ENCODE assay signal across 7 cellular contexts in genomic region chr18:21741511-21742322, GRCh38. TPM values are rescaled to one million over a fixed set of nuclear protein-coding genes. Genes with fewer than 3 reads are reported as not detected.
DNase-seq lines count a peak whose midpoint lies in the region; ATAC-seq, FAIRE-seq and TF ChIP-seq lines count a peak whose summit lies in the region.

No MANE protein-coding gene starts in this region.

- H3K9ac ChIP-seq in HCT116 (ENCODE audit: low read length): peak overlapping the region; percentile 90

- CTCF ChIA-PET in HCT116 (lab: Charles Lee): interaction anchor here (1.5 to 1.7 kb wide), 2 partner anchors 141 kb away, joined by 5 to 7 read pairs; partner anchors contain the start of gene ESCO1

- TF ChIP-seq POLR2A in GM12891 (IDR thresholded peaks at IDR 0.05; ENCODE audit: low read depth, low read length): no peak
- TF ChIP-seq POLR2A in HCT116 (IDR thresholded peaks at IDR 0.05; ENCODE audit: borderline replicate concordance, extremely low read depth, insufficient read depth, insufficient read length): no peak

- intact Hi-C loops in HCT116 (cut with micrococcal nuclease): loop anchor here (5.0 kb wide), 2 partner anchors 39 to 129 kb away; partner anchors contain the start of genes ABHD3 and SNRPD1

- H3K4me3 ChIP-seq in HCT116 (replicated peaks in 1 of 2; ENCODE audit: low read depth in 1 of 2, low read length in 2 of 2) (peak overlapping the region; percentile 77 to 80), fibroblast of the aortic adventitia (ENCODE audit: low read depth, low read length) (peak overlapping the region; percentile 91), neutrophil (ENCODE audit: low read depth in 1 of 2, low read length in 1 of 2) (peak overlapping the region; percentile 97)

- H2AFZ ChIP-seq in HCT116 (ENCODE audit: low read depth, low read length, poor library complexity, severe bottlenecking): no peak overlapping the region

- peak overlapping the region; percentile 90 for H3K4me2 ChIP-seq in HCT116 (ENCODE audit: low read length)

- peak; percentile 2; the same call in 1 of the 2 replicates for ATAC-seq in HCT116

- peaks cover 11 to 21% of the 10 kb centered on the region in 2 experiments for H3K4me1 ChIP-seq in HCT116 (ENCODE audit: control insufficient read depth in 1 of 2, insufficient read depth in 2 of 2, low read length in 2 of 2)
- H3K4me1 ChIP-seq in neutrophil (ENCODE audit: control insufficient read depth in 1 of 2, insufficient read depth in 1 of 2, low read depth in 1 of 2, low read length in 1 of 2): peaks cover 17 to 18% of the 10 kb centered on the region in 2 experiments

- H3K9me3 ChIP-seq in HCT116 (ENCODE audit: control insufficient read depth in 1 of 2, insufficient read depth in 1 of 2, low read depth in 1 of 2, low read length in 2 of 2) (no peaks in the 10 kb centered on the region), neutrophil (no peaks in the 10 kb centered on the region)

- POLR2A ChIA-PET in HCT116 (lab: Charles Lee): interaction anchor here (1.4 kb wide), 1 partner anchor 20 kb away, joined by 3 read pairs; no protein-coding TSS in a partner anchor

- RAD21 ChIA-PET in HCT116 (lab: Charles Lee; ENCODE audit: low non-redundant PET in 1 of 2, low total read pairs in 2 of 2, uncharacterized antibody in 2 of 2, unreplicated experiment in 2 of 2): no interaction called here

- no peak for TF ChIP-seq RAD21 in HCT116 (IDR thresholded peaks at IDR 0.05; ENCODE audit: low read depth)

- H4K20me1 ChIP-seq in HCT116 (ENCODE audit: insufficient read depth): no peaks in the 10 kb centered on the region

- peak; percentile 9 for FAIRE-seq in GM12891 (lab: Jason Lieb, UNC)
- FAIRE-seq in RCC 7860 (lab: Jason Lieb, UNC): no peak

- no peak for DNase-seq in GM12891 (ENCODE audit: insufficient read length, low spot score)
- DNase-seq in HCT116 (ENCODE audit: low read depth, low spot score): no peak
- DNase-seq in NCI-H1092 treated with DMSO at 0.1 percent for 48 hours (lab: John Stamatoyannopoulos, UW): peak; percentile 44
- DNase-seq in activated T-cell treated with anti-CD3 and anti-CD28 coated beads for 48 hours (ENCODE audit: low read depth): peak; percentile 16
- DNase-seq in fibroblast of the aortic adventitia (ENCODE audit: low read depth): peak; percentile 24
- DNase-seq in RCC 7860 (ENCODE audit: low spot score): no peak

- no peaks in the 10 kb centered on the region for H3K9me2 ChIP-seq in HCT116 (ENCODE audit: insufficient read depth)

- no peak for TF ChIP-seq CTCF in HCT116 (IDR thresholded peaks at IDR 0.05 in 2 of 3, conservative IDR thresholded peaks at IDR 0.05 in 1 of 3; ENCODE audit: borderline replicate concordance in 1 of 3, insufficient read depth in 1 of 3, low read depth in 2 of 3, low read length in 2 of 3)
- no peak for TF ChIP-seq CTCF in fibroblast of the aortic adventitia (IDR thresholded peaks at IDR 0.05; ENCODE audit: insufficient read depth, low read length)
- no peak for TF ChIP-seq CTCF in neutrophil (IDR thresholded peaks at IDR 0.05)

- H3K27ac ChIP-seq in HCT116 (ENCODE audit: low read depth, low read length): peak overlapping the region; percentile 92
- peak overlapping the region; percentile 96 for H3K27ac ChIP-seq in neutrophil

- H3K27me3 ChIP-seq in HCT116 (ENCODE audit: insufficient read depth, low read length) (no peaks in the 10 kb centered on the region), neutrophil (peaks cover 5% of the 10 kb centered on the region)

- H3K36me3 ChIP-seq in HCT116 (ENCODE audit: control insufficient read depth in 1 of 2, insufficient read depth in 2 of 2, low read length in 2 of 2) (no peaks in the 10 kb centered on the region), neutrophil (no peaks in the 10 kb centered on the region)

- peaks cover 53% of the 10 kb centered on the region for H3K79me2 ChIP-seq in HCT116 (ENCODE audit: insufficient read depth, low read length)

- BruUV-seq in HCT116 (replicated peaks; lab: Mats Ljungman, UMichigan): TSS peak; percentile 34

TF ChIP-seq in GM12891, 5 proteins besides CTCF, POLR2A, EP300 and RAD21:
- TF ChIP-seq POLR2AphosphoS5 (IDR thresholded peaks at IDR 0.05; ENCODE audit: low read depth, low read length) (no peak), PAX5 (IDR thresholded peaks at IDR 0.05; ENCODE audit: insufficient read depth, low read length, severe bottlenecking) (no peak), TAF1 (IDR thresholded peaks at IDR 0.05; ENCODE audit: low read depth, low read length) (no peak), SPI1 (IDR thresholded peaks at IDR 0.05; ENCODE audit: low read depth, low read length) (no peak), POU2F2 (IDR thresholded peaks at IDR 0.05; ENCODE audit: low read depth, low read length) (no peak)

TF ChIP-seq in HCT116, 20 proteins besides CTCF, POLR2A, EP300 and RAD21 (continues in another document):
- TF ChIP-seq ELF1 (IDR thresholded peaks at IDR 0.05; ENCODE audit: borderline replicate concordance, low read depth): no peak
- no peak for TF ChIP-seq SP1 (IDR thresholded peaks at IDR 0.05; ENCODE audit: low read depth)
- TF ChIP-seq MAX (IDR thresholded peaks at IDR 0.05): no peak
- no peak for TF ChIP-seq YY1 (IDR thresholded peaks at IDR 0.05; ENCODE audit: extremely low read depth, insufficient replicate concordance, low read depth, low read length)
- TF ChIP-seq SIN3A (IDR thresholded peaks at IDR 0.05; ENCODE audit: low read depth): no peak
- no peak for TF ChIP-seq ZNF274 (IDR thresholded peaks at IDR 0.05; ENCODE audit: low read depth, low read length)
- TF ChIP-seq ATF3 (IDR thresholded peaks at IDR 0.05): no peak
- no peak for TF ChIP-seq CBX3 (IDR thresholded peaks at IDR 0.05; ENCODE audit: low read depth)
- TF ChIP-seq FOSL1 (IDR thresholded peaks at IDR 0.05; ENCODE audit: low read depth): no peak
- no peak for TF ChIP-seq TCF7L2 (IDR thresholded peaks at IDR 0.05; ENCODE audit: borderline replicate concordance, extremely low read depth, insufficient read depth, insufficient read length)
- TF ChIP-seq SRF (IDR thresholded peaks at IDR 0.05; ENCODE audit: low read depth): no peak
- no peak for TF ChIP-seq JUND (IDR thresholded peaks at IDR 0.05)
- TF ChIP-seq EZH2phosphoT487 (IDR thresholded peaks at IDR 0.05; ENCODE audit: borderline replicate concordance): no peak
- TF ChIP-seq POLR2AphosphoS5 (IDR thresholded peaks at IDR 0.05; ENCODE audit: low read depth, low read length): no peak
- TF ChIP-seq EZH2 (IDR thresholded peaks at IDR 0.05): no peak
- no peak; the same call in 1 of the 2 replicates for TF ChIP-seq ZFX (IDR thresholded peaks at IDR 0.05)
- TF ChIP-seq REST (IDR thresholded peaks at IDR 0.05; ENCODE audit: low read depth): no peak
- TF ChIP-seq CEBPB (IDR thresholded peaks at IDR 0.05; ENCODE audit: low read depth): no peak

RNA-seq across cellular contexts. Expression of gene MIB1, which starts 1.1 kb away (rescaled TPM):
- polyA plus RNA-seq in GM12891 (2012; ENCODE audit: low read depth, missing spikeins): 5.7 TPM
- total RNA-seq in HCT116 (2021; ENCODE audit: unreplicated experiment) (56.1 TPM), fibroblast of the aortic adventitia (ENCODE audit: low replicate concordance) (47.0 and 111 TPM in 2 replicates)
- polyA plus RNA-seq in HCT116 (2012): 21.8 and 22.8 TPM in 2 replicates

RNA-seq across cellular contexts. Expression of gene ABHD3, which starts 37.1 kb away (rescaled TPM):
- 10.3 TPM for polyA plus RNA-seq in GM12891 (2012; ENCODE audit: low read depth, missing spikeins)
- total RNA-seq in HCT116 (2021; ENCODE audit: unreplicated experiment): 29.9 TPM
- 20.5 and 26.1 TPM in 2 replicates for polyA plus RNA-seq in HCT116 (2012)
- 1.1 and 5.5 TPM in 2 replicates for total RNA-seq in fibroblast of the aortic adventitia (ENCODE audit: low replicate concordance)

Comparison
In these comparisons a context has a peak if more than half of its experiments do, and no peak if none do; other contexts are left out.
1. DNase-seq: peak in NCI-H1092 treated with DMSO at 0.1 percent for 48 hours (single experiment), activated T-cell treated with anti-CD3 and anti-CD28 coated beads for 48 hours (single experiment) and fibroblast of the aortic adventitia (single experiment); none in GM12891 (single experiment), HCT116 (single experiment) and RCC 7860 (single experiment).
2. Peak in every context shown above with its lines, with median percentiles within 50 percentile points of each other: H3K4me3 ChIP-seq.